ENCODE assay signal across 1 cellular context in genomic region chr20:4720121-4720976, GRCh38.
TF ChIP-seq lines count a peak whose summit lies in the region.

No MANE protein-coding gene starts in this region.

TF ChIP-seq in HepG2, 621 proteins besides CTCF, POLR2A, EP300 and RAD21 (continued from another document and continues in another):
- no peak for TF ChIP-seq GLMP (CRISPR knock-in tag; IDR thresholded peaks at IDR 0.05; ENCODE audit: borderline replicate concordance)
- 0 out of 2 replicates have a peak, but pooled peaks have one; percentile 32 for TF ChIP-seq ZSCAN9 (CRISPR knock-in tag; IDR thresholded peaks at IDR 0.05; ENCODE audit: borderline replicate concordance)
- TF ChIP-seq NFATC3 (CRISPR knock-in tag; IDR thresholded peaks at IDR 0.05), result peak; percentile 76; the same call in 1 of the 2 replicates
- no peak for TF ChIP-seq ZBTB4 (CRISPR knock-in tag; IDR thresholded peaks at IDR 0.05; ENCODE audit: borderline replicate concordance)
- peak; percentile 52; the same call in 1 of the 2 replicates for TF ChIP-seq ZNF264 (CRISPR knock-in tag; IDR thresholded peaks at IDR 0.05)
- no peak for TF ChIP-seq ZNF660 (CRISPR knock-in tag; IDR thresholded peaks at IDR 0.05; ENCODE audit: borderline replicate concordance, low read depth)
- TF ChIP-seq ZBTB7B (CRISPR knock-in tag; IDR thresholded peaks at IDR 0.05), result peak; percentile 20; the same call in 1 of the 2 replicates
- no peak for TF ChIP-seq ZNF329 (CRISPR knock-in tag; IDR thresholded peaks at IDR 0.05; ENCODE audit: low read depth)
- 0 out of 2 replicates have a peak, but pooled peaks have one; percentile 40 for TF ChIP-seq ZNF317 (CRISPR knock-in tag; IDR thresholded peaks at IDR 0.05)
- peak; percentile 50; the same call in 1 of the 2 replicates for TF ChIP-seq PPARG (CRISPR knock-in tag; conservative IDR thresholded peaks at IDR 0.05)
- no peak for TF ChIP-seq NRL (CRISPR knock-in tag; IDR thresholded peaks at IDR 0.05; ENCODE audit: borderline replicate concordance)
- no peak for TF ChIP-seq MBNL3 (CRISPR knock-in tag; conservative IDR thresholded peaks at IDR 0.05)
- no peak for TF ChIP-seq ARNTL (CRISPR knock-in tag; IDR thresholded peaks at IDR 0.05)
- peak; percentile 83; the same call in 1 of the 2 replicates for TF ChIP-seq ZNF292 (CRISPR knock-in tag; IDR thresholded peaks at IDR 0.05; ENCODE audit: borderline replicate concordance, low read depth)
- TF ChIP-seq ZKSCAN8 (CRISPR knock-in tag; IDR thresholded peaks at IDR 0.05; ENCODE audit: borderline replicate concordance), result peak; percentile 63; the same call in 1 of the 2 replicates
- TF ChIP-seq GATAD1 (CRISPR knock-in tag; IDR thresholded peaks at IDR 0.05), result 0 out of 2 replicates have a peak, but pooled peaks have one; percentile 28
- TF ChIP-seq ZNF280B (CRISPR knock-in tag; IDR thresholded peaks at IDR 0.05; ENCODE audit: borderline replicate concordance), result no peak
- no peak for TF ChIP-seq MXI1 (IDR thresholded peaks at IDR 0.05; ENCODE audit: borderline replicate concordance, low read depth, low read length)
- no peak for TF ChIP-seq ZNF510 (CRISPR knock-in tag; IDR thresholded peaks at IDR 0.05; ENCODE audit: low read depth)
- TF ChIP-seq CCAR2 (optimal IDR thresholded peaks at IDR 0.05; ENCODE audit: low read depth, low read length), result peak; percentile 36
- TF ChIP-seq ZNF746 (CRISPR knock-in tag; IDR thresholded peaks at IDR 0.05), result no peak
- TF ChIP-seq TSC22D2 (CRISPR knock-in tag; IDR thresholded peaks at IDR 0.05; ENCODE audit: borderline replicate concordance), result no peak
- no peak for TF ChIP-seq NR2F2 (IDR thresholded peaks at IDR 0.05; ENCODE audit: borderline replicate concordance, low read depth)
- no peak for TF ChIP-seq NPAS2 (CRISPR knock-in tag; IDR thresholded peaks at IDR 0.05; ENCODE audit: borderline replicate concordance)
- peak; percentile 82; the same call in 1 of the 2 replicates for TF ChIP-seq ZNF44 (CRISPR knock-in tag; IDR thresholded peaks at IDR 0.05)
- peak; percentile 71 for TF ChIP-seq GATAD2A (CRISPR knock-in tag; IDR thresholded peaks at IDR 0.05)
- TF ChIP-seq ZNF256 (CRISPR knock-in tag; conservative IDR thresholded peaks at IDR 0.05), result no peak
- TF ChIP-seq ZBTB25 (CRISPR knock-in tag; IDR thresholded peaks at IDR 0.05), result no peak; the same call in 1 of the 2 replicates
- TF ChIP-seq ZNF275 (CRISPR knock-in tag; IDR thresholded peaks at IDR 0.05; ENCODE audit: borderline replicate concordance), result 0 out of 2 replicates have a peak, but pooled peaks have one; percentile 46
- peak; percentile 70; the same call in 1 of the 2 replicates for TF ChIP-seq PRDM10 (CRISPR knock-in tag; IDR thresholded peaks at IDR 0.05; ENCODE audit: low read depth)
- 0 out of 2 replicates have a peak, but pooled peaks have one; percentile 31 for TF ChIP-seq CSRNP1 (CRISPR knock-in tag; IDR thresholded peaks at IDR 0.05)
- TF ChIP-seq PATZ1 (CRISPR knock-in tag; IDR thresholded peaks at IDR 0.05), result peak; percentile 6; the same call in 1 of the 2 replicates
- TF ChIP-seq KDM3A (CRISPR knock-in tag; IDR thresholded peaks at IDR 0.05; ENCODE audit: low read depth), result no peak
- TF ChIP-seq UBTF (CRISPR knock-in tag; IDR thresholded peaks at IDR 0.05), result peak; percentile 65
- TF ChIP-seq ZNF503 (CRISPR knock-in tag; IDR thresholded peaks at IDR 0.05), result 0 out of 2 replicates have a peak, but pooled peaks have one; percentile 39
- TF ChIP-seq ZFP36 (IDR thresholded peaks at IDR 0.05; ENCODE audit: borderline replicate concordance, low read depth, low read length, partially characterized antibody), result peak; percentile 44
